In genomic region chr5:174706997-174707548, GRCh38 we compare ENCODE assay signal across 1 cellular context.
TF ChIP-seq lines count a peak whose summit lies in the region.

No MANE protein-coding gene starts in this region.

TF ChIP-seq in IMR-90, 13 proteins besides CTCF, POLR2A, EP300 and RAD21 (continued from another document):
- no peak for TF ChIP-seq CHD1 (IDR thresholded peaks at IDR 0.05; ENCODE audit: low read depth, low read length)
- no peak for TF ChIP-seq NFE2L2 (IDR thresholded peaks at IDR 0.05; ENCODE audit: low read depth, low read length)
- no peak for TF ChIP-seq MXI1 (IDR thresholded peaks at IDR 0.05; ENCODE audit: borderline replicate concordance, low read depth, low read length)
- no peak for TF ChIP-seq MAZ (IDR thresholded peaks at IDR 0.05; ENCODE audit: borderline replicate concordance, low read depth, low read length)
- TF ChIP-seq USF2 (IDR thresholded peaks at IDR 0.05; ENCODE audit: low read depth, low read length) = no peak
